Comparison of ENCODE assay signal across 9 cellular contexts in the genomic region with DNA sequence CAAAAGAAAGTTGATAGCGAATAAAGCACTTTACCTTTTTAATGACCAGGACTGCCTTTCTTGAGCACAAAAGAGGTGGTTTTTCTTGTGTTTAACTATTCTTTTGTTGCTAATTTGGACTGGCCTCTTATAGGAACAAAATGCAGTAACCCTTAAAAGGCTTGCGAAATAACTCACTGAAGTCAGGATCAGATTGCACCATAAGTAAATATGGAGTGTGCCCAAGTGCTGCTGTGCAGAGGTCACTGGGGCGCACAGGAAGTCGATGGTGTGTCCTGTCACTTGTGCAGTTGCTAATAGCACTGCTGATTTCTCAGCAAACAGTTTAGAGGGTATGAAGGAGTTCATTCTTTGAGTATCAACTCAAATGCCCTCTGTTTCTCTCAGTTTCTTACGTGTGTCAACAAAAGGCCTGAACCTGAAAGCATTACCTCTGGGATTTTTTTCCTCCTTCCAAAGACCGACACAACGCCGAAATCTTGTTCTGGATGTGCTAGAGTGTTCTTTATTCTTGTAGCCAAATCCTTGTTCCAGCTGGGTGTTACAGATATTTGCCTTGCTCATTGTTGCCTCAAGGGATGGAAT.
DNase-seq lines count a peak whose midpoint lies in the region; ATAC-seq and TF ChIP-seq lines count a peak whose summit lies in the region.
"Had no signal": no experiment of that assay in that cellular context is flagged by ENCODE, and none has a peak within 500 bp of the region (broad histone marks: within the 10 kb centered on the region; RNA-seq: fewer than 3 reads in every experiment).

No MANE protein-coding gene starts in this region.

- peaks cover 18 to 69% (median 59%) of the 10 kb centered on the region in 4 donors for H3K36me3 ChIP-seq in stomach

- no peak for TF ChIP-seq POLR2A in stomach (IDR thresholded peaks at IDR 0.05)

- H3K4me3 ChIP-seq in fibroblast of the aortic adventitia (ENCODE audit: low read depth, low read length) (no peak overlapping the region), stomach (no peak overlapping the region)

- TF ChIP-seq CTCF in fibroblast of the aortic adventitia (IDR thresholded peaks at IDR 0.05; ENCODE audit: insufficient read depth, low read length) (no peak), stomach (IDR thresholded peaks at IDR 0.05) (no peak)

- WGBS in stomach, 5 donors: 48 to 67% (median 60%) methylated on average over 8 of the region's 8 CpGs

- TF ChIP-seq EP300 in stomach (IDR thresholded peaks at IDR 0.05): no peak

- H3K4me3 Mint-ChIP-seq in stimulated activated effector memory CD8-positive, alpha-beta T cell treated with anti-CD3 and anti-CD28 coated beads, Interleukin-12 subunit alpha, Interleukin-12 subunit beta, amount 100 ng/mL, for 72 hours: no peak overlapping the region

- no peak overlapping the region for H3K27ac Mint-ChIP-seq in stimulated activated effector memory CD8-positive, alpha-beta T cell treated with anti-CD3 and anti-CD28 coated beads, Interleukin-12 subunit alpha, Interleukin-12 subunit beta, amount 100 ng/mL, for 72 hours

- H3K36me3 Mint-ChIP-seq in stimulated activated effector memory CD8-positive, alpha-beta T cell treated with anti-CD3 and anti-CD28 coated beads, Interleukin-12 subunit alpha, Interleukin-12 subunit beta, amount 100 ng/mL, for 72 hours: peaks cover 84% of the 10 kb centered on the region

- H3K9me3 ChIP-seq in stomach: no peaks in the 10 kb centered on the region

- peaks cover 7 to 21% (median 18%) of the 10 kb centered on the region in 4 donors for H3K4me1 ChIP-seq in stomach

- intact Hi-C loops in stomach (cut with DNase I; ENCODE audit: low total_unique reads): no loop called here

- H3K27ac ChIP-seq in stomach: peak overlapping the region in 1 of 5 donors; percentile 3

- no peaks in the 10 kb centered on the region for H3K27me3 ChIP-seq in stomach

- DNase-seq in HS-5 (ENCODE audit: low read depth) (peak; percentile 8), NOMO-1 treated with DMSO at 0.1 percent for 48 hours (lab: John Stamatoyannopoulos, UW; ENCODE audit: unreplicated experiment) (peak; percentile 91), fibroblast of the aortic adventitia (ENCODE audit: low read depth) (peak; percentile 68), stomach (peak; percentile 30), kidney glomerular epithelial cell (lab: John Stamatoyannopoulos, UW) (no peak), NCI-H2227 (lab: John Stamatoyannopoulos, UW; ENCODE audit: unreplicated experiment) (no peak)
- no peak for DNase-seq in stimulated activated effector memory CD8-positive, alpha-beta T cell treated with anti-CD3 and anti-CD28 coated beads, Interleukin-12 subunit alpha, Interleukin-12 subunit beta, amount 100 ng/mL, for 72 hours (ENCODE audit: low spot score in 2 of 2)
- DNase-seq: effector CD8-positive, alpha-beta T cell; NCI-H524 had no signal

- no peak for ATAC-seq in stimulated activated effector memory CD8-positive, alpha-beta T cell treated with anti-CD3 and anti-CD28 coated beads, Interleukin-12 subunit alpha, Interleukin-12 subunit beta, amount 100 ng/mL, for 72 hours

- peaks cover 18% of the 10 kb centered on the region for H3K4me1 Mint-ChIP-seq in stimulated activated effector memory CD8-positive, alpha-beta T cell treated with anti-CD3 and anti-CD28 coated beads, Interleukin-12 subunit alpha, Interleukin-12 subunit beta, amount 100 ng/mL, for 72 hours

- H3K9me3 Mint-ChIP-seq in stimulated activated effector memory CD8-positive, alpha-beta T cell treated with anti-CD3 and anti-CD28 coated beads, Interleukin-12 subunit alpha, Interleukin-12 subunit beta, amount 100 ng/mL, for 72 hours: no peaks in the 10 kb centered on the region

Comparison
In these comparisons a context has a peak if more than half of its experiments do, and no peak if none do; other contexts are left out.
1. DNase-seq: peak in HS-5 (single experiment), NOMO-1 treated with DMSO at 0.1 percent for 48 hours (single experiment), fibroblast of the aortic adventitia (single experiment) and stomach (single experiment); none in stimulated activated effector memory CD8-positive, alpha-beta T cell treated with anti-CD3 and anti-CD28 coated beads, Interleukin-12 subunit alpha, Interleukin-12 subunit beta, amount 100 ng/mL, for 72 hours (0 of 2), kidney glomerular epithelial cell (single experiment) and NCI-H2227 (single experiment).